8 cellular contexts compared by ENCODE assay signal in the genomic region with DNA sequence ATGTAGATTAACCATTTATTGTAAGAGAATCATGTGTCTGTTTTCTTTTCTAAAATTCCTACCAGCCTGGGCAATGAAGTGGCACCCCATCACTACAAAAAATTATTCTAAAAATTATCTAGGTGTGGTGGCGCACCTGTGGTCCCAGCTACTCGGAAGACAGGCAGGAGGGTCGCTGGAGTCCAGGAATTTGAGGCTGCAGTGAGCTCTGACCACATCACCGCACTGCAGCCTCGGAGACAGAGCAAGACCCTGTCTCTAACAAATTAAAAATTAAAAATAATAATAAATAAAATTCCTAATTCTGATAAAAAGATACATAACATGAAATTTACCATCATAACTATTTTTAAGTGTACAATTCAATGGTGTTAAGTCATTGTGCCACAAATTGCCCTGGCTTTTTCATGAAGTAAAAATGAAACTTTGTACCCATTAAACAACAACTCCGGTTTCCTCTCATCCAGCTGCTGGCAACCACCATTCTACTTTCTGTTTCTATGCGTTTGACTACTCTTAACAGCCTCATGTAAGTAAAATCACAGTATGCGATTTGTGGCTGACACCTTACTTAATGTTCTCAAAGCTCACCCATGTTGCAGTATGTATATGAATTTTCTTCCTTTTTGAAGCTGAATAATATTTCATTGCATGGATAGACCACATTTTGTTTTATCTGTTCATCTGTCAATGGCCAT. TPM values are rescaled to one million over a fixed set of nuclear protein-coding genes. Genes with fewer than 3 reads are reported as not detected.
A peak's percentile ranks its signal among the peaks of the same experiment; 100 is the strongest.
DNase-seq lines count a peak whose midpoint lies in the region; ATAC-seq and TF ChIP-seq lines count a peak whose summit lies in the region.

No MANE protein-coding gene starts in this region.

- H3K36me3 ChIP-seq in KMS-11 (ENCODE audit: insufficient read depth) = no peaks in the 10 kb centered on the region
- H3K36me3 ChIP-seq in endodermal cell (ENCODE audit: control insufficient read depth, insufficient read depth, low read length) = no peaks in the 10 kb centered on the region
- H3K36me3 ChIP-seq in trophoblast cell (ENCODE audit: control insufficient read depth in 1 of 2, insufficient read depth in 2 of 2, low read length in 2 of 2) = no peaks in the 10 kb centered on the region

- DNase-seq in left colon (no peak), endodermal cell (no peak), trophoblast cell (no peak), NCI-H1105 (lab: John Stamatoyannopoulos, UW) (no peak), NCI-H2029 treated with DMSO at 0.1 percent for 48 hours (lab: John Stamatoyannopoulos, UW) (no peak)

- no peak overlapping the region for H4K8ac ChIP-seq in trophoblast cell (ENCODE audit: low read depth, low read length)

- peak overlapping the region; percentile 63 for H3K4me2 ChIP-seq in KMS-11
- no peak overlapping the region for H3K4me2 ChIP-seq in trophoblast cell (ENCODE audit: low read length)

- H3K27me3 Mint-ChIP-seq in endodermal cell (ENCODE audit: insufficient read depth) = peaks cover 4% of the 10 kb centered on the region

- intact Hi-C loops in left colon (cut with DNase I, micrococcal nuclease) = no loop called here

- no peaks in the 10 kb centered on the region for H3K4me1 Mint-ChIP-seq in endodermal cell

- H3K27me3 ChIP-seq in KMS-11 (ENCODE audit: insufficient read depth, low read depth) = peaks cover 16% of the 10 kb centered on the region; the same call in 1 of the 2 replicates
- H3K27me3 ChIP-seq in endodermal cell (ENCODE audit: control insufficient read depth, insufficient read depth, low read length, poor library complexity, severe bottlenecking) = no peaks in the 10 kb centered on the region
- no peaks in the 10 kb centered on the region for H3K27me3 ChIP-seq in trophoblast cell (ENCODE audit: insufficient read depth, low read length)

- H4K20me1 ChIP-seq in KMS-11 (ENCODE audit: insufficient read depth) = no peaks in the 10 kb centered on the region

- H3K4me1 ChIP-seq in KMS-11 (ENCODE audit: low read depth, poor library complexity, severe bottlenecking) (peaks cover 26% of the 10 kb centered on the region), endodermal cell (ENCODE audit: control insufficient read depth, insufficient read depth, low read length) (no peaks in the 10 kb centered on the region), trophoblast cell (ENCODE audit: control insufficient read depth in 1 of 2, insufficient read depth in 2 of 2, low read length in 2 of 2) (no peaks in the 10 kb centered on the region)

- H3K4ac ChIP-seq in trophoblast cell (ENCODE audit: low read depth, low read length) = no peak overlapping the region

- ATAC-seq in GM18520 (IDR thresholded peaks at IDR 0.05; ENCODE audit: unreplicated experiment) (peak; percentile 99), GM21723 (IDR thresholded peaks at IDR 0.05; ENCODE audit: unreplicated experiment) (peak; percentile 98), left colon (peak; percentile 81)

- no peak overlapping the region for H2BK120ac ChIP-seq in trophoblast cell (ENCODE audit: insufficient read depth, low read length, poor library complexity)

- H2BK12ac ChIP-seq in trophoblast cell (ENCODE audit: low read length) = no peak overlapping the region

- no peak overlapping the region for H3K18ac ChIP-seq in trophoblast cell (ENCODE audit: low read length)

- no peak overlapping the region for H3K14ac ChIP-seq in trophoblast cell (ENCODE audit: low read length)

- no peaks in the 10 kb centered on the region for H3K9me3 Mint-ChIP-seq in endodermal cell

- H2AFZ ChIP-seq in KMS-11 (ENCODE audit: low read depth) (no peak overlapping the region), trophoblast cell (ENCODE audit: insufficient read depth, low read length, poor library complexity) (no peak overlapping the region)

- H2BK5ac ChIP-seq in trophoblast cell (ENCODE audit: low read depth, low read length, poor library complexity) = no peak overlapping the region

- H3K79me2 ChIP-seq in KMS-11 (ENCODE audit: insufficient read depth, low read depth) (no peaks in the 10 kb centered on the region), trophoblast cell (ENCODE audit: control insufficient read depth, insufficient read depth, low read length, poor library complexity) (no peaks in the 10 kb centered on the region)

- TF ChIP-seq CTCF in KMS-11 (conservative IDR thresholded peaks at IDR 0.05; ENCODE audit: low read depth, low read length) (no peak), endodermal cell (conservative IDR thresholded peaks at IDR 0.05) (no peak)

- H3K79me1 ChIP-seq in trophoblast cell (ENCODE audit: low read length) = no peaks in the 10 kb centered on the region

- H4K91ac ChIP-seq in trophoblast cell (ENCODE audit: low read depth, low read length) = no peak overlapping the region

- no peak overlapping the region for H3K4me3 Mint-ChIP-seq in endodermal cell

- no peaks in the 10 kb centered on the region for H3K9me3 ChIP-seq in endodermal cell (ENCODE audit: control insufficient read depth, low read length)
- H3K9me3 ChIP-seq in trophoblast cell (ENCODE audit: insufficient read depth, low read depth, low read length) = no peaks in the 10 kb centered on the region

- no peak overlapping the region for H3K27ac Mint-ChIP-seq in endodermal cell

- H3K4me3 ChIP-seq in KMS-11 (IDR thresholded peaks at IDR 0.05; ENCODE audit: insufficient read depth, low read depth, low read length) = no peak overlapping the region
- no peak overlapping the region for H3K4me3 ChIP-seq in endodermal cell (ENCODE audit: low read length)
- H3K4me3 ChIP-seq in trophoblast cell (ENCODE audit: low read depth, low read length) = no peak overlapping the region

- no peak overlapping the region for H3K23ac ChIP-seq in trophoblast cell (ENCODE audit: low read length)

- no peak overlapping the region for H2AK5ac ChIP-seq in trophoblast cell (ENCODE audit: low read length)

- 83 to 93% methylated on average over 4 to 7 of the region's 8 CpGs for WGBS in endodermal cell (ENCODE audit: insufficient coverage in 1 of 2, insufficient read length in 1 of 2), 2 experiments
- no CpG with 5 or more reads among the region's 8 CpGs for whole genome bisulfite sequencing in trophoblast cell (ENCODE audit: extremely low coverage, insufficient coverage, insufficient read length)

- H3K27ac ChIP-seq in KMS-11 (no peak overlapping the region), endodermal cell (ENCODE audit: low read depth, low read length) (no peak overlapping the region), trophoblast cell (ENCODE audit: low read depth, low read length) (no peak overlapping the region)

- H3K9ac ChIP-seq in KMS-11 = no peak overlapping the region
- no peak overlapping the region for H3K9ac ChIP-seq in endodermal cell (ENCODE audit: extremely low read depth, low read length, poor library complexity, severe bottlenecking)
- H3K9ac ChIP-seq in trophoblast cell (ENCODE audit: low read length) = no peak overlapping the region

- H4K12ac ChIP-seq in trophoblast cell (ENCODE audit: low read depth, low read length) = no peak overlapping the region

- no peaks in the 10 kb centered on the region for H3K36me3 Mint-ChIP-seq in endodermal cell (ENCODE audit: low read depth)

RNA-seq across cellular contexts. Expression of gene USP6NL, which starts 20.6 kb away (rescaled TPM):
- 10 to 100 TPM; 18.3 to 20.1 TPM for total RNA-seq in left colon
- 10 to 100 TPM; 20.6 to 22.9 TPM for total RNA-seq in endodermal cell
- polyA plus RNA-seq in endodermal cell (2013, experiment 1 of 2) = 34.3 TPM
- 32.4 TPM for polyA plus RNA-seq in endodermal cell (2013, experiment 2 of 2)
- polyA plus RNA-seq in trophoblast cell (2013) = 16.4 and 17.4 TPM in 2 replicates
